Comparison of ENCODE assay signal across 22 cellular contexts in genomic region chr5:41240985-41241384, GRCh38. TPM values are rescaled to one million over a fixed set of nuclear protein-coding genes. Genes with fewer than 3 reads are reported as not detected.
DNase-seq lines count a peak whose midpoint lies in the region; ATAC-seq, FAIRE-seq and TF ChIP-seq lines count a peak whose summit lies in the region.
"Had no signal": no experiment of that assay in that cellular context is flagged by ENCODE, and none has a peak within 500 bp of the region (broad histone marks: within the 10 kb centered on the region; RNA-seq: fewer than 3 reads in every experiment).

No MANE protein-coding gene starts in this region.

- no peaks in the 10 kb centered on the region for H3K4me1 Mint-ChIP-seq in stimulated activated naive CD8-positive, alpha-beta T cell treated with anti-CD3 and anti-CD28 coated beads, Interleukin-15, amount 100 ng/mL, for 72 hours
- H3K4me1 Mint-ChIP-seq: CD14-positive monocyte had no signal

- H3K4me1 ChIP-seq in mesenchymal stem cell (ENCODE audit: control insufficient read depth, insufficient read depth, low read depth, low read length), result no peaks in the 10 kb centered on the region
- no peaks in the 10 kb centered on the region for H3K4me1 ChIP-seq in spleen
- no peaks in the 10 kb centered on the region for H3K4me1 ChIP-seq in smooth muscle cell (ENCODE audit: low read depth)
- H3K4me1 ChIP-seq: HAP-1 had no signal

- peak; percentile 15 for ATAC-seq in stimulated activated naive CD8-positive, alpha-beta T cell treated with anti-CD3 and anti-CD28 coated beads, Interleukin-15, amount 100 ng/mL, for 72 hours
- ATAC-seq in stimulated activated naive CD8-positive, alpha-beta T cell treated with anti-CD3 and anti-CD28 coated beads, Interleukin-15, Interleukin-2, amounts not matched to agents 100 U/mL and 50 U/mL, for 24 hours, result no peak
- ATAC-seq: CD8-positive, alpha-beta T cell had no signal

- no peak overlapping the region for H3K9ac ChIP-seq in mesenchymal stem cell (ENCODE audit: low read length)
- H3K9ac ChIP-seq in smooth muscle cell (ENCODE audit: low read depth), result no peak overlapping the region

- H3K27me3 ChIP-seq in mesenchymal stem cell (ENCODE audit: control insufficient read depth in 1 of 2, insufficient read depth in 1 of 2, low read length in 2 of 2), result no peaks in the 10 kb centered on the region
- no peaks in the 10 kb centered on the region for H3K27me3 ChIP-seq in spleen (replicated peaks in 1 of 7)
- no peaks in the 10 kb centered on the region for H3K27me3 ChIP-seq in smooth muscle cell (ENCODE audit: low read depth)

- no peak overlapping the region for H2AK5ac ChIP-seq in mesenchymal stem cell (ENCODE audit: low read length, severe bottlenecking)

- DNase-seq in stimulated activated naive CD8-positive, alpha-beta T cell treated with anti-CD3 and anti-CD28 coated beads, Interleukin-15, amount 100 ng/mL, for 72 hours, result no peak
- no peak for DNase-seq in stimulated activated naive CD8-positive, alpha-beta T cell treated with anti-CD3 and anti-CD28 coated beads, Interleukin-15, Interleukin-2, amounts not matched to agents 100 U/mL and 50 U/mL, for 24 hours
- DNase-seq in mesenchymal stem cell, result no peak
- DNase-seq in spleen, result peak; percentile 57
- no peak for DNase-seq in activated CD4-positive, alpha-beta T cell treated with anti-CD3 and anti-CD28 coated beads for 1 hour
- no peak for DNase-seq in GM19239 (ENCODE audit: insufficient read length, low spot score)
- DNase-seq in smooth muscle cell (lab: John Stamatoyannopoulos, UW; ENCODE audit: unreplicated experiment), result no peak
- no peak for DNase-seq in NCI-H187 (lab: John Stamatoyannopoulos, UW)
- DNase-seq: CD8-positive, alpha-beta T cell; COR-L47; DMS153; DMS79 treated with DMSO at 0.1 percent for 48 hours; EL had no signal

- no peak overlapping the region for H2AFZ ChIP-seq in mesenchymal stem cell (ENCODE audit: low read depth, low read length)
- H2AFZ ChIP-seq in smooth muscle cell (ENCODE audit: low read depth), result no peak overlapping the region

- WGBS in mesenchymal stem cell, result 85% methylated on average over 3 of the region's 3 CpGs
- WGBS in spleen, 5 donors, result 75 to 94% (median 81%) methylated on average over 2 to 3 of the region's 3 CpGs
- 85% methylated on average over 3 of the region's 3 CpGs for WGBS in smooth muscle cell (ENCODE audit: low lambda C conversion rate)

- no peak overlapping the region for H3K4ac ChIP-seq in mesenchymal stem cell (ENCODE audit: low read depth in 1 of 2, low read length in 2 of 2)

- no peaks in the 10 kb centered on the region for H3K79me2 ChIP-seq in smooth muscle cell (ENCODE audit: low read depth)

- H2BK12ac ChIP-seq in mesenchymal stem cell (ENCODE audit: low read length in 2 of 2), result no peak overlapping the region

- H3K4me3 Mint-ChIP-seq in stimulated activated naive CD8-positive, alpha-beta T cell treated with anti-CD3 and anti-CD28 coated beads, Interleukin-15, amount 100 ng/mL, for 72 hours, result no peak overlapping the region
- H3K4me3 Mint-ChIP-seq: CD14-positive monocyte; CD8-positive, alpha-beta T cell had no signal

- H3K27me3 Mint-ChIP-seq in stimulated activated naive CD8-positive, alpha-beta T cell treated with anti-CD3 and anti-CD28 coated beads, Interleukin-15, amount 100 ng/mL, for 72 hours, result no peaks in the 10 kb centered on the region

- H4K8ac ChIP-seq in mesenchymal stem cell (ENCODE audit: low read length), result no peak overlapping the region

- H3K27ac ChIP-seq in mesenchymal stem cell (ENCODE audit: low read length, poor library complexity, severe bottlenecking), result no peak overlapping the region
- no peak overlapping the region for H3K27ac ChIP-seq in spleen
- H3K27ac ChIP-seq in smooth muscle cell (ENCODE audit: low read depth), result no peak overlapping the region
- H3K27ac ChIP-seq: 22Rv1 had no signal

- no peaks in the 10 kb centered on the region for H4K20me1 ChIP-seq in smooth muscle cell (ENCODE audit: low read depth)

- H3K79me1 ChIP-seq in mesenchymal stem cell (replicated peaks; ENCODE audit: low read length, poor library complexity, severe bottlenecking), result no peaks in the 10 kb centered on the region

- H3K4me3 ChIP-seq in mesenchymal stem cell (ENCODE audit: insufficient read depth in 1 of 2, low read depth in 1 of 2, low read length in 2 of 2), result no peak overlapping the region
- no peak overlapping the region for H3K4me3 ChIP-seq in spleen
- H3K4me3 ChIP-seq in smooth muscle cell, result no peak overlapping the region
- H3K4me3 ChIP-seq: HAP-1 had no signal

- peak overlapping the region; percentile 39 for H4K91ac ChIP-seq in mesenchymal stem cell (ENCODE audit: low read length)

- H3K18ac ChIP-seq in mesenchymal stem cell (ENCODE audit: low read depth in 1 of 2, low read length in 2 of 2), result no peak overlapping the region

- no peak overlapping the region for H3K23ac ChIP-seq in mesenchymal stem cell (ENCODE audit: low read length in 2 of 2)

- FAIRE-seq in GM19239 (lab: Jason Lieb, UNC), result no peak
- FAIRE-seq: D721Med, G401.6, GM12891, H1 had no signal

- no peak for TF ChIP-seq POLR2A in spleen (IDR thresholded peaks at IDR 0.05)

- no peak overlapping the region for H3K14ac ChIP-seq in mesenchymal stem cell (ENCODE audit: low read length in 2 of 2)

- no peak overlapping the region for H3K4me2 ChIP-seq in mesenchymal stem cell (ENCODE audit: low read length, poor library complexity, severe bottlenecking)
- no peak overlapping the region for H3K4me2 ChIP-seq in smooth muscle cell

- no peaks in the 10 kb centered on the region for H3K36me3 ChIP-seq in mesenchymal stem cell (ENCODE audit: control insufficient read depth in 1 of 2, insufficient read depth in 2 of 2, low read depth in 1 of 2, low read length in 2 of 2)
- no peaks in the 10 kb centered on the region for H3K36me3 ChIP-seq in spleen
- H3K36me3 ChIP-seq in smooth muscle cell (ENCODE audit: low read depth), result no peaks in the 10 kb centered on the region
- H3K36me3 ChIP-seq: HAP-1 had no signal

- H2BK120ac ChIP-seq in mesenchymal stem cell (ENCODE audit: low read depth, low read length), result no peak overlapping the region

- H3K9me3 ChIP-seq in mesenchymal stem cell (ENCODE audit: control insufficient read depth, low read length) (peaks cover 8% of the 10 kb centered on the region), spleen (peaks cover 0 to 23% (median 13%) of the 10 kb centered on the region in 8 donors), smooth muscle cell (replicated peaks; ENCODE audit: low read depth) (no peaks in the 10 kb centered on the region)
- H3K9me3 ChIP-seq: HAP-1 had no signal

- peaks cover 0 to 13% of the 10 kb centered on the region in 2 donors for H3K9me3 Mint-ChIP-seq in stimulated activated naive CD8-positive, alpha-beta T cell treated with anti-CD3 and anti-CD28 coated beads, Interleukin-15, amount 100 ng/mL, for 72 hours

- TF ChIP-seq CTCF in spleen (IDR thresholded peaks at IDR 0.05 in 8 of 11, conservative IDR thresholded peaks at IDR 0.05 in 3 of 11) (no peak), smooth muscle cell (IDR thresholded peaks at IDR 0.05; ENCODE audit: borderline replicate concordance, insufficient read depth, poor library complexity, severe bottlenecking) (no peak)

- intact Hi-C loops in spleen (cut with DNase I; ENCODE audit: low total_unique reads), result no loop called here

- H2BK15ac ChIP-seq in mesenchymal stem cell (ENCODE audit: low read depth, poor library complexity, severe bottlenecking), result no peak overlapping the region

- H3K27ac Mint-ChIP-seq in stimulated activated naive CD8-positive, alpha-beta T cell treated with anti-CD3 and anti-CD28 coated beads, Interleukin-15, amount 100 ng/mL, for 72 hours, result no peak overlapping the region
- H3K27ac Mint-ChIP-seq: CD14-positive monocyte; CD8-positive, alpha-beta T cell had no signal

- no peak overlapping the region for H2BK5ac ChIP-seq in mesenchymal stem cell (ENCODE audit: low read depth, low read length, poor library complexity, severe bottlenecking)

- no peaks in the 10 kb centered on the region for H3F3A ChIP-seq in smooth muscle cell (ENCODE audit: low read depth)

RNA-seq across cellular contexts. Expression of gene C6, which starts 27.7 kb away (rescaled TPM):
- polyA plus RNA-seq in mesenchymal stem cell (2013, experiment 1 of 2), result 0.01 TPM
- polyA plus RNA-seq in mesenchymal stem cell (2013, experiment 2 of 2), result 0.05 TPM
- total RNA-seq in spleen, result under 1 TPM in 2 of 7 donors, not detected in 5; 0.58 to 0.65 TPM
- under 1 TPM; 0.02 to 0.17 (median 0.06) TPM for polyA plus RNA-seq in spleen
- total RNA-seq in smooth muscle cell, result not detected in 2 replicates
- not detected in 2 replicates for polyA plus RNA-seq in smooth muscle cell
- total RNA-seq: CD8-positive, alpha-beta T cell; H1; HT-29 had no signal
- polyA plus RNA-seq: BJ, CD14-positive monocyte, H1 had no signal
